In genomic region chr6:142822383-142822782, GRCh38 we compare ENCODE assay signal across 9 cellular contexts.
A peak's percentile ranks its signal among the peaks of the same experiment; 100 is the strongest.
DNase-seq lines count a peak whose midpoint lies in the region; ATAC-seq and TF ChIP-seq lines count a peak whose summit lies in the region.
"Had no signal": no experiment of that assay in that cellular context is flagged by ENCODE, and none has a peak within 500 bp of the region (broad histone marks: within the 10 kb centered on the region; RNA-seq: fewer than 3 reads in every experiment).

No MANE protein-coding gene starts in this region.

- peak; percentile 66 for ATAC-seq in GM18499 (IDR thresholded peaks at IDR 0.05; ENCODE audit: insufficient read depth, unreplicated experiment)
- ATAC-seq in GM21360 (IDR thresholded peaks at IDR 0.05; ENCODE audit: unreplicated experiment) = peak; percentile 67
- peak; percentile 71 for ATAC-seq in HG03139 (IDR thresholded peaks at IDR 0.05; ENCODE audit: unreplicated experiment)
- peak; percentile 30 for ATAC-seq in central memory CD8-positive, alpha-beta T cell (replicated peaks; ENCODE audit: extremely low read depth, poor library complexity, severe bottlenecking)

- peak overlapping the region; percentile 41 for H3K4me3 Mint-ChIP-seq in central memory CD8-positive, alpha-beta T cell
- H3K4me3 Mint-ChIP-seq in mesothelial cell of epicardium = no peak overlapping the region

- DNase-seq in central memory CD8-positive, alpha-beta T cell (ENCODE audit: low spot score in 2 of 2) = no peak
- no peak for DNase-seq in mesothelial cell of epicardium (ENCODE audit: low spot score in 2 of 2, unreplicated experiment in 2 of 2)
- DNase-seq in stimulated activated CD4-positive, alpha-beta T cell treated with anti-CD3 and anti-CD28 coated beads, Interleukin-1b, Interleukin-23, amount 100 ng/mL, for 48 hours = no peak
- DNase-seq in midbrain (lab: John Stamatoyannopoulos, UW) = no peak
- DNase-seq in SIG-M5 (lab: John Stamatoyannopoulos, UW) = no peak
- DNase-seq: stimulated activated naive CD4-positive, alpha-beta T cell had no signal

- H3K9me3 Mint-ChIP-seq in central memory CD8-positive, alpha-beta T cell = no peaks in the 10 kb centered on the region
- H3K9me3 Mint-ChIP-seq in mesothelial cell of epicardium = no peaks in the 10 kb centered on the region

- no peaks in the 10 kb centered on the region for H3K27me3 Mint-ChIP-seq in central memory CD8-positive, alpha-beta T cell
- H3K27me3 Mint-ChIP-seq in mesothelial cell of epicardium (ENCODE audit: low read depth) = no peaks in the 10 kb centered on the region

- peaks cover 18% of the 10 kb centered on the region for H3K36me3 Mint-ChIP-seq in central memory CD8-positive, alpha-beta T cell (ENCODE audit: insufficient read depth)
- H3K36me3 Mint-ChIP-seq in mesothelial cell of epicardium = no peaks in the 10 kb centered on the region

- TF ChIP-seq CTCF in mesothelial cell of epicardium (IDR thresholded peaks at IDR 0.05; ENCODE audit: unreplicated experiment) = no peak

- H3K27ac Mint-ChIP-seq in central memory CD8-positive, alpha-beta T cell (ENCODE audit: low read depth) = peak overlapping the region; percentile 79
- H3K27ac Mint-ChIP-seq in mesothelial cell of epicardium = no peak overlapping the region

- H3K4me1 Mint-ChIP-seq in central memory CD8-positive, alpha-beta T cell = peaks cover 47% of the 10 kb centered on the region
- peaks cover 37% of the 10 kb centered on the region for H3K4me1 Mint-ChIP-seq in mesothelial cell of epicardium
